Comparison of ENCODE assay signal across 23 cellular contexts in the genomic region with DNA sequence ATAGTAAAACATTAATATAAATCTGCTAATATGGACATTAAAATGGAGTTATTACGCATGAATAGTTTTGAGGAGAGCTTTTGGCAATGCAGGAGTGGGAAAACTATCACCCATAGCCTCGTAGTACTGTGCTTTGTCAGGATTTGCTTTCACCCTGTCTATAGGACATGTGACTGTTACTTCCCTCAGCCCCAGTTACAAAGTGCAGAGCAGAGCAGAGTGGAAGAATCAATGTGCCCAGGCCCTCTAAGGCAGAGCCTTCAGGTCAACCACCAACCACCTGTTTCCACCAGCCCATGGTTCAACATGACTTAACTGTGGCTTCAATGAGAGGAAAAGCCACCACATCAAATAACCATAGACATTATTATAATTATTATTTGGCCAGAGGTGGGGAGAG.
DNase-seq lines count a peak whose midpoint lies in the region; ATAC-seq, FAIRE-seq and TF ChIP-seq lines count a peak whose summit lies in the region.
"Had no signal": no experiment of that assay in that cellular context is flagged by ENCODE, and none has a peak within 500 bp of the region (broad histone marks: within the 10 kb centered on the region; RNA-seq: fewer than 3 reads in every experiment).

No MANE protein-coding gene starts in this region.

- 35% methylated on average over 2 of the region's 2 CpGs for WGBS in HepG2 (ENCODE audit: low lambda C conversion rate)
- 49 to 76% (median 68%) methylated on average over 2 of the region's 2 CpGs for WGBS in small intestine, 3 donors

- H3K4me3 ChIP-seq in BLaER1 (no peak overlapping the region), HepG2 (replicated peaks in 1 of 3; ENCODE audit: insufficient read depth in 1 of 3, low read depth in 2 of 3, low read length in 3 of 3) (no peak overlapping the region), small intestine (ENCODE audit: low read depth in 1 of 2, low read length in 2 of 2) (no peak overlapping the region)
- H3K4me3 ChIP-seq: A549, GM23338 had no signal

- peaks cover 88% of the 10 kb centered on the region for H3K4me1 ChIP-seq in BLaER1
- peaks cover 11% of the 10 kb centered on the region for H3K4me1 ChIP-seq in HepG2 (ENCODE audit: insufficient read depth, low read length)
- H3K4me1 ChIP-seq in small intestine (ENCODE audit: control insufficient read depth in 2 of 2, insufficient read depth in 1 of 2, low read depth in 1 of 2, low read length in 1 of 2), result no peaks in the 10 kb centered on the region
- H3K4me1 ChIP-seq: A549, BE2C, Caco-2 had no signal

- H3K4me2 ChIP-seq in BLaER1, result peak overlapping the region; percentile 64
- no peak overlapping the region for H3K4me2 ChIP-seq in HepG2 (ENCODE audit: low read depth, low read length)
- H3K4me2 ChIP-seq: A549, GM23338 had no signal

- intact Hi-C loops in HepG2 (cut with micrococcal nuclease; ENCODE audit: unreplicated experiment), result no loop called here

- H3K27ac ChIP-seq in BLaER1 (peak overlapping the region; percentile 62; the same call in 1 of the 2 replicates), HepG2 (ENCODE audit: extremely low read length, insufficient read depth, low read length) (no peak overlapping the region), small intestine (ENCODE audit: low read depth in 1 of 2, low read length in 1 of 2) (no peak overlapping the region), RWPE1 (no peak overlapping the region)
- H3K27ac ChIP-seq: A549, C4-2B had no signal

- ATAC-seq in HepG2, result peak; percentile 57; the same call in 2 of the 3 replicates
- no peak for ATAC-seq in HG02763 (IDR thresholded peaks at IDR 0.05; ENCODE audit: unreplicated experiment)
- ATAC-seq: A549; CD8-positive, alpha-beta T cell; GM23338; HCT116 had no signal

- H3K36me3 ChIP-seq in BLaER1 (peaks cover 19% of the 10 kb centered on the region; the same call in 1 of the 2 replicates), HepG2 (replicated peaks in 1 of 2; ENCODE audit: control insufficient read depth in 1 of 2, insufficient read depth in 2 of 2, low read length in 2 of 2) (no peaks in the 10 kb centered on the region), small intestine (ENCODE audit: control insufficient read depth in 2 of 2, insufficient read depth in 2 of 2, low read length in 2 of 2) (peaks cover 0 to 2% of the 10 kb centered on the region in 2 donors)
- H3K36me3 ChIP-seq: BE2C had no signal

- TF ChIP-seq EP300 in HepG2 (IDR thresholded peaks at IDR 0.05; ENCODE audit: low read depth in 2 of 2, low read length in 2 of 2) (no peak), HepG2 (CRISPR knock-in tag; IDR thresholded peaks at IDR 0.05; ENCODE audit: borderline replicate concordance) (no peak)

- no peaks in the 10 kb centered on the region for H3K79me2 ChIP-seq in HepG2 (ENCODE audit: insufficient read depth, low read length)

- CTCF ChIA-PET in HepG2 (lab: Yijun Ruan, JAX; ENCODE audit: low intra/inter-chr PET ratio, low total read pairs), result no interaction called here
- CTCF ChIA-PET in RWPE1 (lab: Yijun Ruan, JAX), result no interaction called here

- FAIRE-seq in HepG2 (lab: Jason Lieb, UNC) (no peak), small intestine (lab: Jason Lieb, UNC) (no peak)
- FAIRE-seq: A549, G401.6, GM19239 had no signal

- H3K9ac ChIP-seq in BLaER1 (no peak overlapping the region), HepG2 (ENCODE audit: insufficient read depth, low read depth, low read length) (no peak overlapping the region)

- no peak overlapping the region for H2AFZ ChIP-seq in HepG2 (ENCODE audit: low read length)
- H2AFZ ChIP-seq: GM23338 had no signal

- no TSS peak for BruUV-seq in HepG2 (replicated peaks; lab: Mats Ljungman, UMichigan)

- TF ChIP-seq RAD21 in HepG2 (CRISPR knock-in tag; IDR thresholded peaks at IDR 0.05), result no peak

- H4K20me1 ChIP-seq in BLaER1, result no peaks in the 10 kb centered on the region
- H4K20me1 ChIP-seq in HepG2 (ENCODE audit: insufficient read depth, low read length), result no peaks in the 10 kb centered on the region

- H3K9me3 ChIP-seq in BLaER1 (peaks cover 34% of the 10 kb centered on the region), HepG2 (ENCODE audit: low read length) (no peaks in the 10 kb centered on the region), small intestine (ENCODE audit: control insufficient read depth, low read depth) (no peaks in the 10 kb centered on the region)
- H3K9me3 ChIP-seq: A549, BE2C, Caco-2 had no signal

- TF ChIP-seq CTCF in HepG2 (CRISPR knock-in tag; IDR thresholded peaks at IDR 0.05) (no peak), RWPE1 (conservative IDR thresholded peaks at IDR 0.05; ENCODE audit: low read depth) (no peak)

- TF ChIP-seq POLR2A in HepG2 (IDR thresholded peaks at IDR 0.05; ENCODE audit: insufficient read depth in 1 of 2, low read depth in 2 of 2, low read length in 2 of 2), result no peak

- in situ Hi-C loops in HepG2 (cut with HindIII; ENCODE audit: extremely low pct_ligation_motif_present, low pct_unique_long_range_greater_than_20kb), result no loop called here

- H3K27me3 ChIP-seq in BLaER1 (no peaks in the 10 kb centered on the region), HepG2 (ENCODE audit: control insufficient read depth in 1 of 2, insufficient read depth in 2 of 2, low read length in 2 of 2) (0 out of 5 replicates have a peak, but pooled peaks cover 0 to 3% of the 10 kb centered on the region in 2 experiments), small intestine (ENCODE audit: control insufficient read depth in 2 of 2, insufficient read depth in 2 of 2, low read length in 2 of 2) (no peaks in the 10 kb centered on the region)
- H3K27me3 ChIP-seq: BE2C had no signal

- POLR2A ChIA-PET in HepG2 (lab: Yijun Ruan, JAX) (no interaction called here), RWPE1 (lab: Yijun Ruan, JAX; ENCODE audit: low non-redundant PET) (no interaction called here)

- DNase-seq in SW480 (ENCODE audit: low spot score) (peak; percentile 70), HepG2 (ENCODE audit: low spot score) (no peak), small intestine (peak; percentile 13), cortex of kidney (lab: John Stamatoyannopoulos, UW) (no peak), RWPE1 (ENCODE audit: low spot score) (no peak)
- DNase-seq: 8988T; ACHN; AML-193; BE2C; Caco-2; CD4-positive, CD25-positive, alpha-beta regulatory T cell; CD8-positive, alpha-beta T cell; DMS153; DND-41; H9 had no signal

TF ChIP-seq in HepG2, 621 proteins besides CTCF, POLR2A, EP300 and RAD21:
- TF ChIP-seq ZNF709 (CRISPR knock-in tag; IDR thresholded peaks at IDR 0.05), result no peak
- TF ChIP-seq, protein P1, sequence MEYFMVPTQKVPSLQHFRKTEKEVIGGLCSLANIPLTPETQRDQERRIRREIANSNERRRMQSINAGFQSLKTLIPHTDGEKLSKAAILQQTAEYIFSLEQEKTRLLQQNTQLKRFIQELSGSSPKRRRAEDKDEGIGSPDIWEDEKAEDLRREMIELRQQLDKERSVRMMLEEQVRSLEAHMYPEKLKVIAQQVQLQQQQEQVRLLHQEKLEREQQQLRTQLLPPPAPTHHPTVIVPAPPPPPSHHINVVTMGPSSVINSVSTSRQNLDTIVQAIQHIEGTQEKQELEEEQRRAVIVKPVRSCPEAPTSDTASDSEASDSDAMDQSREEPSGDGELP (IDR thresholded peaks at IDR 0.05; ENCODE audit: borderline replicate concordance, low read depth), result no peak

Comparison
In these comparisons a context has a peak if more than half of its experiments do, and no peak if none do; other contexts are left out.
1. DNase-seq: peak in SW480 (single experiment) and small intestine (single experiment); none in HepG2 (single experiment), cortex of kidney (single experiment) and RWPE1 (single experiment).